14 cellular contexts compared by ENCODE assay signal in genomic region chr7:77831481-77831880, GRCh38. TPM values are rescaled to one million over a fixed set of nuclear protein-coding genes. Genes with fewer than 3 reads are reported as not detected.
DNase-seq lines count a peak whose midpoint lies in the region; FAIRE-seq and TF ChIP-seq lines count a peak whose summit lies in the region.
"Had no signal": no experiment of that assay in that cellular context is flagged by ENCODE, and none has a peak within 500 bp of the region (broad histone marks: within the 10 kb centered on the region; RNA-seq: fewer than 3 reads in every experiment).

No MANE protein-coding gene starts in this region.

- peaks cover 11% of the 10 kb centered on the region; the same call in 1 of the 2 replicates for H3K9me3 ChIP-seq in OCI-LY7 (ENCODE audit: low read length)
- H3K9me3 ChIP-seq: colonic mucosa had no signal

- H3K4me3 ChIP-seq in OCI-LY7 (ENCODE audit: low read depth, low read length, poor library complexity, severe bottlenecking) = no peak overlapping the region
- H3K4me3 ChIP-seq: colonic mucosa had no signal

- TF ChIP-seq CTCF in OCI-LY7 (conservative IDR thresholded peaks at IDR 0.05; ENCODE audit: low read length) (no peak), D721Med (IDR thresholded peaks at IDR 0.05; ENCODE audit: insufficient read depth, missing control alignments) (no peak)

- no peak for FAIRE-seq in D721Med (lab: Jason Lieb, UNC)
- FAIRE-seq: G401.6, H54 had no signal

- no TSS peak for BruUV-seq in OCI-LY7 (replicated peaks; lab: Mats Ljungman, UMichigan)

- H3K4me2 ChIP-seq in OCI-LY7 (ENCODE audit: low read length) = peak overlapping the region; percentile 3; the same call in 1 of the 2 replicates

- no peak overlapping the region for H2AFZ ChIP-seq in OCI-LY7 (ENCODE audit: low read length)

- peak overlapping the region; percentile 15 for H3K27ac ChIP-seq in OCI-LY7 (ENCODE audit: low read depth, low read length, poor library complexity, severe bottlenecking)
- H3K27ac ChIP-seq: colonic mucosa had no signal

- no peaks in the 10 kb centered on the region for H3K9me2 ChIP-seq in OCI-LY7 (ENCODE audit: insufficient read depth, low read length)

- DNase-seq in activated CD4-positive, alpha-beta T cell treated with anti-CD3 and anti-CD28 coated beads for 48 hours = peak; percentile 48
- DNase-seq in activated CD4-positive, alpha-beta T cell treated with anti-CD3 and anti-CD28 coated beads, Interleukin-2, amount 50 U/mL, for 1 hour = no peak
- DNase-seq in OCI-LY7 (ENCODE audit: low spot score) = no peak
- peak; percentile 71 for DNase-seq in activated effector memory CD4-positive, alpha-beta T cell treated with anti-CD3 and anti-CD28 coated beads, Interleukin-2, amount 50 U/mL, for 16 hours
- DNase-seq in stimulated activated CD4-positive, alpha-beta T cell treated with anti-CD3 and anti-CD28 coated beads, Interleukin-15, amount 100 ng/mL, for 48 hours (ENCODE audit: low read depth in 2 of 2) = peak; percentile 4 to 22
- no peak for DNase-seq in HCEC 1CT
- DNase-seq in D721Med (ENCODE audit: insufficient read length, low spot score) = no peak
- DNase-seq in DMS79 (lab: John Stamatoyannopoulos, UW) = no peak
- DNase-seq: colonic mucosa, glutamatergic neuron, NCI-H1930, NCI-H524 treated with DMSO at 0.1 percent for 48 hours had no signal

- intact Hi-C loops in OCI-LY7 (cut with micrococcal nuclease; ENCODE audit: unreplicated experiment) = no loop called here

- H3K79me2 ChIP-seq in OCI-LY7 (ENCODE audit: insufficient read depth, low read depth, low read length) = peaks cover 98% of the 10 kb centered on the region

- peaks cover 31% of the 10 kb centered on the region for H3K36me3 ChIP-seq in OCI-LY7 (ENCODE audit: insufficient read depth, low read length)
- H3K36me3 ChIP-seq: colonic mucosa had no signal

- POLR2A ChIA-PET in OCI-LY7 (lab: Charles Lee) = interaction anchor here (0.7 to 1.0 kb wide), 2 partner anchors 32 to 42 kb away, joined by 3 to 4 read pairs; no protein-coding TSS in a partner anchor

- CTCF ChIA-PET in OCI-LY7 (lab: Charles Lee; ENCODE audit: unreplicated experiment) = no interaction called here

- 0 out of 2 replicates have a peak, but pooled peaks cover 5% of the 10 kb centered on the region for H4K20me1 ChIP-seq in OCI-LY7 (ENCODE audit: insufficient read depth, low read length)

- H3K4me1 ChIP-seq in OCI-LY7 (ENCODE audit: insufficient read depth, low read length, poor library complexity, severe bottlenecking) = peaks cover 76% of the 10 kb centered on the region
- H3K4me1 ChIP-seq: colonic mucosa had no signal

RNA-seq across cellular contexts. Expression of gene PHTF2, which starts 32.9 kb away (rescaled TPM):
- 26.9 and 29.6 TPM in 2 replicates for total RNA-seq in OCI-LY7 (2014; rRNA removed; shearing (Covaris generic))
- 62.0 and 62.4 TPM in 2 replicates for total RNA-seq in OCI-LY7 (2022)

RNA-seq across cellular contexts. Expression of gene TMEM60, which starts 33.2 kb away (rescaled TPM):
- 14.6 and 19.2 TPM in 2 replicates for total RNA-seq in OCI-LY7 (2014; rRNA removed; shearing (Covaris generic))
- 23.5 and 29.7 TPM in 2 replicates for total RNA-seq in OCI-LY7 (2022)

Comparison
In these comparisons a context has a peak if more than half of its experiments do, and no peak if none do; other contexts are left out.
1. DNase-seq: peak in activated CD4-positive, alpha-beta T cell treated with anti-CD3 and anti-CD28 coated beads for 48 hours (single experiment), activated effector memory CD4-positive, alpha-beta T cell treated with anti-CD3 and anti-CD28 coated beads, Interleukin-2, amount 50 U/mL, for 16 hours (single experiment) and stimulated activated CD4-positive, alpha-beta T cell treated with anti-CD3 and anti-CD28 coated beads, Interleukin-15, amount 100 ng/mL, for 48 hours (2 of 2); none in activated CD4-positive, alpha-beta T cell treated with anti-CD3 and anti-CD28 coated beads, Interleukin-2, amount 50 U/mL, for 1 hour (single experiment), OCI-LY7 (single experiment), HCEC 1CT (single experiment), D721Med (single experiment) and DMS79 (single experiment).